ENCODE assay signal across 8 cellular contexts in the genomic region with DNA sequence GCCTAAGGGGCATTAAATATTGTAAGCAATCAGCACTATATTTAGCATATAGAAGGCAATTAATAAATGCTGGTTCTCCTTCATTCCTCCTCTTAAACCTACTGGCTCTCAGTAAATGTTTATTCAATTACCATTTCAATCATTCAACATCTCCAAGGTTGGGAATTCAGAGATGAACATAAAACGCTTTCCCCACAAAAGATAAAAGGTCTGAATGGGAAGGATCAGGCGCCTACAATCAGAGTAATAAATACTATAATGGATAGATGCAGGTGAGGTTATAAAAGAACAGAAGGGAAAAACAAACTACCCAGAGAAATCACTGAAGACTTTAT. TPM values are rescaled to one million over a fixed set of nuclear protein-coding genes. Genes with fewer than 3 reads are reported as not detected.
A peak's percentile ranks its signal among the peaks of the same experiment; 100 is the strongest.
DNase-seq lines count a peak whose midpoint lies in the region; ATAC-seq and TF ChIP-seq lines count a peak whose summit lies in the region.

No MANE protein-coding gene starts in this region.

- no peaks in the 10 kb centered on the region for H3K9me3 Mint-ChIP-seq in activated T-cell treated with anti-CD3 and anti-CD28 coated beads, Interleukin-2, amount 50 U/mL, for 4 hours

- H3K36me3 ChIP-seq in lower lobe of right lung = peaks cover 24% of the 10 kb centered on the region
- peaks cover 5 to 19% (median 13%) of the 10 kb centered on the region in 3 donors for H3K36me3 ChIP-seq in tibial artery

- no peaks in the 10 kb centered on the region for H3K27me3 Mint-ChIP-seq in activated T-cell treated with anti-CD3 and anti-CD28 coated beads, Interleukin-2, amount 50 U/mL, for 4 hours (ENCODE audit: low read depth)

- H3K4me3 Mint-ChIP-seq in activated T-cell treated with anti-CD3 and anti-CD28 coated beads, Interleukin-2, amount 50 U/mL, for 4 hours = peak overlapping the region; percentile 94

- ATAC-seq in activated T-cell treated with anti-CD3 and anti-CD28 coated beads, Interleukin-2, amount 50 U/mL, for 4 hours = no peak
- ATAC-seq in lower lobe of right lung (no peak), HG03025 (IDR thresholded peaks at IDR 0.05; ENCODE audit: low FRiP score, unreplicated experiment) (no peak)

- intact Hi-C loops in lower lobe of right lung (cut with DNase I) (no loop called here), tibial artery (cut with DNase I; ENCODE audit: low total_unique reads) (no loop called here)

- H3K27ac ChIP-seq in lower lobe of right lung = peak overlapping the region; percentile 91
- H3K27ac ChIP-seq in tibial artery = peak overlapping the region; percentile 88

- no peaks in the 10 kb centered on the region for H3K9me3 ChIP-seq in lower lobe of right lung
- no peaks in the 10 kb centered on the region for H3K9me3 ChIP-seq in tibial artery

- no peaks in the 10 kb centered on the region for H3K27me3 ChIP-seq in lower lobe of right lung (ENCODE audit: low read depth)
- no peaks in the 10 kb centered on the region for H3K27me3 ChIP-seq in tibial artery

- in situ Hi-C loops in astrocyte of the spinal cord (cut with HindIII; ENCODE audit: low sequenced_read_pairs) = no loop called here

- peaks cover 13% of the 10 kb centered on the region for H3K36me3 Mint-ChIP-seq in activated T-cell treated with anti-CD3 and anti-CD28 coated beads, Interleukin-2, amount 50 U/mL, for 4 hours (ENCODE audit: insufficient read depth)

- DNase-seq in activated T-cell treated with anti-CD3 and anti-CD28 coated beads, Interleukin-2, amount 50 U/mL, for 4 hours = no peak
- DNase-seq in activated T-cell treated with anti-CD3 and anti-CD28 coated beads for 4 hours = no peak
- DNase-seq in astrocyte of the spinal cord (ENCODE audit: low read depth, low spot score) = no peak
- no peak for DNase-seq in lower lobe of right lung
- DNase-seq in tibial artery = no peak
- no peak for DNase-seq in NCI-H2081 treated with DMSO at 0.1 percent for 48 hours (lab: John Stamatoyannopoulos, UW)
- DNase-seq in GDM1 (lab: John Stamatoyannopoulos, UW) = no peak

- H3K4me3 ChIP-seq in astrocyte of the spinal cord (ENCODE audit: low read depth, low read length) (peak overlapping the region; percentile 92), lower lobe of right lung (peak overlapping the region; percentile 79), tibial artery (peak overlapping the region; percentile 71 to 86)

- peaks cover 32% of the 10 kb centered on the region for H3K4me1 ChIP-seq in lower lobe of right lung
- H3K4me1 ChIP-seq in tibial artery = peaks cover 0 to 33% (median 27%) of the 10 kb centered on the region in 4 donors

- TF ChIP-seq CTCF in astrocyte of the spinal cord (IDR thresholded peaks at IDR 0.05; ENCODE audit: low read depth, low read length) (no peak), lower lobe of right lung (IDR thresholded peaks at IDR 0.05) (no peak), tibial artery (IDR thresholded peaks at IDR 0.05) (no peak)

- peaks cover 30% of the 10 kb centered on the region for H3K4me1 Mint-ChIP-seq in activated T-cell treated with anti-CD3 and anti-CD28 coated beads, Interleukin-2, amount 50 U/mL, for 4 hours (ENCODE audit: low read depth)

RNA-seq across cellular contexts. Expression of gene KTI12, which starts 0.4 kb away (rescaled TPM):
- total RNA-seq in activated T-cell treated with anti-CD3 and anti-CD28 coated beads, Interleukin-2, amount 50 U/mL, for 4 hours = 10 to 100 TPM; 26.4 to 27.1 (median 27.1) TPM
- 8.6 TPM for total RNA-seq in lower lobe of right lung

RNA-seq across cellular contexts. Expression of gene TXNDC12, which starts 21.0 kb away (rescaled TPM):
- 10 to 100 TPM; 27.2 to 34.8 (median 32.1) TPM for total RNA-seq in activated T-cell treated with anti-CD3 and anti-CD28 coated beads, Interleukin-2, amount 50 U/mL, for 4 hours
- total RNA-seq in lower lobe of right lung = 55.5 TPM

RNA-seq across cellular contexts. Expression of gene BTF3L4, which starts 22.1 kb away (rescaled TPM):
- total RNA-seq in activated T-cell treated with anti-CD3 and anti-CD28 coated beads, Interleukin-2, amount 50 U/mL, for 4 hours = 10 to 100 TPM; 48.9 to 52.7 (median 51.4) TPM
- 33.8 TPM for total RNA-seq in lower lobe of right lung

RNA-seq across cellular contexts. Expression of gene RAB3B, which starts 43.5 kb away (rescaled TPM):
- total RNA-seq in activated T-cell treated with anti-CD3 and anti-CD28 coated beads, Interleukin-2, amount 50 U/mL, for 4 hours = under 1 TPM; 0.05 to 0.11 (median 0.08) TPM
- total RNA-seq in lower lobe of right lung = 0.06 TPM
